8 cellular contexts compared by ENCODE assay signal in genomic region chr20:47784256-47784598, GRCh38. TPM values are rescaled to one million over a fixed set of nuclear protein-coding genes. Genes with fewer than 3 reads are reported as not detected.
DNase-seq lines count a peak whose midpoint lies in the region; ATAC-seq and TF ChIP-seq lines count a peak whose summit lies in the region.

No MANE protein-coding gene starts in this region.

- intact Hi-C loops in CD4-positive, alpha-beta T cell (cut with DNase I, micrococcal nuclease), result no loop called here

- H3K9me3 Mint-ChIP-seq in CD4-positive, alpha-beta T cell, result no peaks in the 10 kb centered on the region

- H3K27ac Mint-ChIP-seq in CD4-positive, alpha-beta T cell, result no peak overlapping the region

- no peak overlapping the region for H3K4me3 Mint-ChIP-seq in CD4-positive, alpha-beta T cell

- CTCF ChIA-PET in RWPE1 (lab: Yijun Ruan, JAX), result interaction anchor here (0.7 to 2.1 kb wide), 7 partner anchors 20 to 837 kb away, joined by 3 to 18 read pairs (median 5); no protein-coding TSS in a partner anchor
- CTCF ChIA-PET in CD4-positive, alpha-beta T cell (lab: Charles Lee), result no interaction called here

- H2AFZ ChIP-seq in parathyroid adenoma, result peak overlapping the region; percentile 58

- TF ChIP-seq CTCF in GM06990 (IDR thresholded peaks at IDR 0.05; ENCODE audit: insufficient read depth, low read length, poor library complexity, severe bottlenecking), result no peak
- no peak for TF ChIP-seq CTCF in RWPE1 (conservative IDR thresholded peaks at IDR 0.05; ENCODE audit: low read depth)
- TF ChIP-seq CTCF in fibroblast of the aortic adventitia (IDR thresholded peaks at IDR 0.05; ENCODE audit: insufficient read depth, low read length), result no peak
- no peak for TF ChIP-seq CTCF in parathyroid adenoma (IDR thresholded peaks at IDR 0.05)
- TF ChIP-seq CTCF in CD4-positive, alpha-beta T cell (IDR thresholded peaks at IDR 0.05), result no peak

- peaks cover 64% of the 10 kb centered on the region for H3K27me3 Mint-ChIP-seq in CD4-positive, alpha-beta T cell

- peaks cover 16% of the 10 kb centered on the region for H3K4me1 Mint-ChIP-seq in CD4-positive, alpha-beta T cell (ENCODE audit: low read depth)

- H3K4me3 ChIP-seq in GM06990 (replicated peaks; ENCODE audit: low read depth, low read length), result peak overlapping the region; percentile 61
- peak overlapping the region; percentile 59 for H3K4me3 ChIP-seq in fibroblast of the aortic adventitia (ENCODE audit: low read depth, low read length)
- peak overlapping the region; percentile 46 for H3K4me3 ChIP-seq in parathyroid adenoma (ENCODE audit: low read depth, low read length)

- H3K36me3 Mint-ChIP-seq in CD4-positive, alpha-beta T cell (ENCODE audit: low read depth), result no peaks in the 10 kb centered on the region

- peaks cover 15% of the 10 kb centered on the region for H3K4me1 ChIP-seq in parathyroid adenoma

- H3K27ac ChIP-seq in RWPE1 (peak overlapping the region; percentile 98), parathyroid adenoma (peak overlapping the region; percentile 51), substantia nigra (ENCODE audit: low read depth, low read length, poor library complexity, severe bottlenecking) (no peak overlapping the region)
- no peak overlapping the region for H3K27ac ChIP-seq in CD4-positive, alpha-beta T cell (ENCODE audit: low read depth, low read length)

- no peak overlapping the region for H3K9ac ChIP-seq in parathyroid adenoma

- H3K27me3 ChIP-seq in GM06990 (replicated peaks; ENCODE audit: control insufficient read depth, insufficient read depth, low read length) (no peaks in the 10 kb centered on the region; the same call in 1 of the 2 replicates), parathyroid adenoma (ENCODE audit: control insufficient read depth, insufficient read depth, low read length) (no peaks in the 10 kb centered on the region)
- peaks cover 47% of the 10 kb centered on the region for H3K27me3 ChIP-seq in CD4-positive, alpha-beta T cell (ENCODE audit: control insufficient read depth, insufficient read depth, low read length)

- ATAC-seq in GM18907 (IDR thresholded peaks at IDR 0.05; ENCODE audit: unreplicated experiment), result no peak
- ATAC-seq in CD4-positive, alpha-beta T cell (ENCODE audit: poor library complexity), result no peak

- POLR2A ChIA-PET in RWPE1 (lab: Yijun Ruan, JAX; ENCODE audit: low non-redundant PET), result no interaction called here
- POLR2A ChIA-PET in CD4-positive, alpha-beta T cell (lab: Charles Lee), result no interaction called here

- H3K9me3 ChIP-seq in parathyroid adenoma (ENCODE audit: control insufficient read depth, low read length), result no peaks in the 10 kb centered on the region
- no peaks in the 10 kb centered on the region for H3K9me3 ChIP-seq in CD4-positive, alpha-beta T cell (ENCODE audit: control insufficient read depth, low read length)

- H3K4me2 ChIP-seq in parathyroid adenoma (ENCODE audit: low read length), result peak overlapping the region; percentile 64

- DNase-seq in GM06990 (ENCODE audit: extremely low read depth, insufficient read length) (no peak), RWPE1 (ENCODE audit: low spot score) (no peak), fibroblast of the aortic adventitia (ENCODE audit: low read depth) (no peak), substantia nigra (lab: John Stamatoyannopoulos, UW) (no peak), NAMALWA (ENCODE audit: low spot score) (no peak)
- no peak for DNase-seq in CD4-positive, alpha-beta T cell

- H3K36me3 ChIP-seq in GM06990 (ENCODE audit: control insufficient read depth, insufficient read depth, low read length), result no peaks in the 10 kb centered on the region; the same call in 1 of the 2 replicates
- H3K36me3 ChIP-seq in parathyroid adenoma (ENCODE audit: control insufficient read depth, insufficient read depth, low read length), result no peaks in the 10 kb centered on the region

- H3K79me2 ChIP-seq in parathyroid adenoma, result no peaks in the 10 kb centered on the region

RNA-seq across cellular contexts. Expression of gene SULF2, which starts 1.1 kb away (rescaled TPM):
- 1.9 and 55.8 TPM in 2 replicates for total RNA-seq in fibroblast of the aortic adventitia (ENCODE audit: low replicate concordance)
- 1 to 10 TPM; 1.5 to 2.8 TPM for total RNA-seq in CD4-positive, alpha-beta T cell

Comparison
In these comparisons a context has a peak if more than half of its experiments do, and no peak if none do; other contexts are left out.
1. H3K27ac ChIP-seq: peak in RWPE1 (single experiment) and parathyroid adenoma (single experiment); none in substantia nigra (single experiment) and CD4-positive, alpha-beta T cell (single experiment).
2. Peak in every context shown above with its lines, with median percentiles within 50 percentile points of each other: H3K4me3 ChIP-seq.